In the genomic region with DNA sequence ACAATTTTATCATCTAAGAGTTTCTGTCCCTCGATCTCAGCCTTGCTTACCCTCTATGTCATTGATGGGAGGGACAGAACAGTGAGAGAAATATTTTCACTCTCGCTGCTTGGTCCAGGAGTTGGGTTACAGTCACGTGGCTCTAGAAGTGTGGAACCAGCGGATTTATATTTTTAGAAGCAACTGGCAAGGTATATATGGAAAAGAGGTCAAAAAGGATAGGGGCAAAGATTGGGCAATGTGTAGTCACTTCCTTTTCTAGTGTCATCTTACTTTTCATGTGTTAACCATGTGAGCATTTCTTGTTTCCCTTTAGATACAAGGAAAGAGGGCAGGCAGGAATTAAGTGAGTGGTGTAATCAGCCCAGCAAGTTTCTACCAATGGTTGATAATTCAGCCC, we compare ENCODE assay signal across 2 cellular contexts.
A peak's percentile ranks its signal among the peaks of the same experiment; 100 is the strongest.
TF ChIP-seq lines count a peak whose summit lies in the region.

No MANE protein-coding gene starts in this region.

TF ChIP-seq in IMR-90, 13 proteins besides CTCF, POLR2A, EP300 and RAD21:
- TF ChIP-seq BHLHE40 (IDR thresholded peaks at IDR 0.05; ENCODE audit: low read depth, low read length) (no peak), CEBPB (IDR thresholded peaks at IDR 0.05; ENCODE audit: low read depth, low read length) (peak; percentile 45; the same call in 1 of the 2 replicates)

TF ChIP-seq in K562, 482 proteins besides CTCF, POLR2A, EP300 and RAD21 (continues in another document):
- TF ChIP-seq, protein P1, sequence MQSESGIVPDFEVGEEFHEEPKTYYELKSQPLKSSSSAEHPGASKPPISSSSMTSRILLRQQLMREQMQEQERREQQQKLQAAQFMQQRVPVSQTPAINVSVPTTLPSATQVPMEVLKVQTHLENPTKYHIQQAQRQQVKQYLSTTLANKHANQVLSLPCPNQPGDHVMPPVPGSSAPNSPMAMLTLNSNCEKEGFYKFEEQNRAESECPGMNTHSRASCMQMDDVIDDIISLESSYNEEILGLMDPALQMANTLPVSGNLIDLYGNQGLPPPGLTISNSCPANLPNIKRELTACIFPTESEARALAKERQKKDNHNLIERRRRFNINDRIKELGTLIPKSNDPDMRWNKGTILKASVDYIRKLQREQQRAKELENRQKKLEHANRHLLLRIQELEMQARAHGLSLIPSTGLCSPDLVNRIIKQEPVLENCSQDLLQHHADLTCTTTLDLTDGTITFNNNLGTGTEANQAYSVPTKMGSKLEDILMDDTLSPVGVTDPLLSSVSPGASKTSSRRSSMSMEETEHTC (IDR thresholded peaks at IDR 0.05) = no peak
- TF ChIP-seq, protein P2, sequence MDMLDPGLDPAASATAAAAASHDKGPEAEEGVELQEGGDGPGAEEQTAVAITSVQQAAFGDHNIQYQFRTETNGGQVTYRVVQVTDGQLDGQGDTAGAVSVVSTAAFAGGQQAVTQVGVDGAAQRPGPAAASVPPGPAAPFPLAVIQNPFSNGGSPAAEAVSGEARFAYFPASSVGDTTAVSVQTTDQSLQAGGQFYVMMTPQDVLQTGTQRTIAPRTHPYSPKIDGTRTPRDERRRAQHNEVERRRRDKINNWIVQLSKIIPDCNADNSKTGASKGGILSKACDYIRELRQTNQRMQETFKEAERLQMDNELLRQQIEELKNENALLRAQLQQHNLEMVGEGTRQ (CRISPR knock-in tag; IDR thresholded peaks at IDR 0.05) = peak; percentile 13; the same call in 1 of the 2 replicates
- TF ChIP-seq GTF3C2 (IDR thresholded peaks at IDR 0.05; ENCODE audit: borderline replicate concordance, extremely low read depth, insufficient read length) (no peak), RAD51 (IDR thresholded peaks at IDR 0.05; ENCODE audit: borderline replicate concordance, low read depth) (peak; percentile 50), MED1 (CRISPR knock-in tag; IDR thresholded peaks at IDR 0.05; ENCODE audit: borderline replicate concordance) (no peak), HIVEP1 (CRISPR knock-in tag; IDR thresholded peaks at IDR 0.05) (no peak), EHMT2 (IDR thresholded peaks at IDR 0.05) (no peak), GATAD2A (IDR thresholded peaks at IDR 0.05) (no peak), NBN (IDR thresholded peaks at IDR 0.05; ENCODE audit: low read depth) (no peak), ELK3 (CRISPR knock-in tag; IDR thresholded peaks at IDR 0.05) (no peak), SLC30A9 (CRISPR knock-in tag; IDR thresholded peaks at IDR 0.05) (no peak), CEBPG (CRISPR knock-in tag; IDR thresholded peaks at IDR 0.05) (no peak), CEBPG (tag; conservative IDR thresholded peaks at IDR 0.05 in 1 of 2, IDR thresholded peaks at IDR 0.05 in 1 of 2) (peak; percentile 36 to 51; a peak in 2 of 4 replicates), EWSR1 (IDR thresholded peaks at IDR 0.05; ENCODE audit: borderline replicate concordance, low read depth, partially characterized antibody) (no peak), PCBP1 (IDR thresholded peaks at IDR 0.05; ENCODE audit: low read depth, low read length, poor library complexity, severe bottlenecking) (no peak), XRCC3 (IDR thresholded peaks at IDR 0.05) (no peak), GATA2 (CRISPR knock-in tag; IDR thresholded peaks at IDR 0.05) (no peak), NFE2L1 (tag; IDR thresholded peaks at IDR 0.05; ENCODE audit: borderline replicate concordance, low read depth) (no peak), STAG1 (CRISPR knock-in tag; IDR thresholded peaks at IDR 0.05; ENCODE audit: borderline replicate concordance) (no peak), RBM14 (IDR thresholded peaks at IDR 0.05; ENCODE audit: borderline replicate concordance, insufficient read depth, low read depth, low read length) (no peak), CHD4 (IDR thresholded peaks at IDR 0.05; ENCODE audit: insufficient read depth, insufficient replicate concordance, low read depth, low read length, poor library complexity, severe bottlenecking) (no peak), BRD9 (IDR thresholded peaks at IDR 0.05; ENCODE audit: low read depth, partially characterized antibody) (no peak), BRD4 (IDR thresholded peaks at IDR 0.05) (no peak), ZNF311 (CRISPR knock-in tag; IDR thresholded peaks at IDR 0.05) (no peak), CEBPB (tag; IDR thresholded peaks at IDR 0.05) (peak; percentile 40)
- TF ChIP-seq, protein P3, sequence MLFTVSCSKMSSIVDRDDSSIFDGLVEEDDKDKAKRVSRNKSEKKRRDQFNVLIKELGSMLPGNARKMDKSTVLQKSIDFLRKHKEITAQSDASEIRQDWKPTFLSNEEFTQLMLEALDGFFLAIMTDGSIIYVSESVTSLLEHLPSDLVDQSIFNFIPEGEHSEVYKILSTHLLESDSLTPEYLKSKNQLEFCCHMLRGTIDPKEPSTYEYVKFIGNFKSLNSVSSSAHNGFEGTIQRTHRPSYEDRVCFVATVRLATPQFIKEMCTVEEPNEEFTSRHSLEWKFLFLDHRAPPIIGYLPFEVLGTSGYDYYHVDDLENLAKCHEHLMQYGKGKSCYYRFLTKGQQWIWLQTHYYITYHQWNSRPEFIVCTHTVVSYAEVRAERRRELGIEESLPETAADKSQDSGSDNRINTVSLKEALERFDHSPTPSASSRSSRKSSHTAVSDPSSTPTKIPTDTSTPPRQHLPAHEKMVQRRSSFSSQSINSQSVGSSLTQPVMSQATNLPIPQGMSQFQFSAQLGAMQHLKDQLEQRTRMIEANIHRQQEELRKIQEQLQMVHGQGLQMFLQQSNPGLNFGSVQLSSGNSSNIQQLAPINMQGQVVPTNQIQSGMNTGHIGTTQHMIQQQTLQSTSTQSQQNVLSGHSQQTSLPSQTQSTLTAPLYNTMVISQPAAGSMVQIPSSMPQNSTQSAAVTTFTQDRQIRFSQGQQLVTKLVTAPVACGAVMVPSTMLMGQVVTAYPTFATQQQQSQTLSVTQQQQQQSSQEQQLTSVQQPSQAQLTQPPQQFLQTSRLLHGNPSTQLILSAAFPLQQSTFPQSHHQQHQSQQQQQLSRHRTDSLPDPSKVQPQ (CRISPR knock-in tag; IDR thresholded peaks at IDR 0.05; ENCODE audit: borderline replicate concordance) = no peak
- TF ChIP-seq, protein P4, sequence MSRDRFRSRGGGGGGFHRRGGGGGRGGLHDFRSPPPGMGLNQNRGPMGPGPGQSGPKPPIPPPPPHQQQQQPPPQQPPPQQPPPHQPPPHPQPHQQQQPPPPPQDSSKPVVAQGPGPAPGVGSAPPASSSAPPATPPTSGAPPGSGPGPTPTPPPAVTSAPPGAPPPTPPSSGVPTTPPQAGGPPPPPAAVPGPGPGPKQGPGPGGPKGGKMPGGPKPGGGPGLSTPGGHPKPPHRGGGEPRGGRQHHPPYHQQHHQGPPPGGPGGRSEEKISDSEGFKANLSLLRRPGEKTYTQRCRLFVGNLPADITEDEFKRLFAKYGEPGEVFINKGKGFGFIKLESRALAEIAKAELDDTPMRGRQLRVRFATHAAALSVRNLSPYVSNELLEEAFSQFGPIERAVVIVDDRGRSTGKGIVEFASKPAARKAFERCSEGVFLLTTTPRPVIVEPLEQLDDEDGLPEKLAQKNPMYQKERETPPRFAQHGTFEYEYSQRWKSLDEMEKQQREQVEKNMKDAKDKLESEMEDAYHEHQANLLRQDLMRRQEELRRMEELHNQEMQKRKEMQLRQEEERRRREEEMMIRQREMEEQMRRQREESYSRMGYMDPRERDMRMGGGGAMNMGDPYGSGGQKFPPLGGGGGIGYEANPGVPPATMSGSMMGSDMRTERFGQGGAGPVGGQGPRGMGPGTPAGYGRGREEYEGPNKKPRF (IDR thresholded peaks at IDR 0.05; ENCODE audit: low read depth, low read length) = no peak
- TF ChIP-seq, protein P5, sequence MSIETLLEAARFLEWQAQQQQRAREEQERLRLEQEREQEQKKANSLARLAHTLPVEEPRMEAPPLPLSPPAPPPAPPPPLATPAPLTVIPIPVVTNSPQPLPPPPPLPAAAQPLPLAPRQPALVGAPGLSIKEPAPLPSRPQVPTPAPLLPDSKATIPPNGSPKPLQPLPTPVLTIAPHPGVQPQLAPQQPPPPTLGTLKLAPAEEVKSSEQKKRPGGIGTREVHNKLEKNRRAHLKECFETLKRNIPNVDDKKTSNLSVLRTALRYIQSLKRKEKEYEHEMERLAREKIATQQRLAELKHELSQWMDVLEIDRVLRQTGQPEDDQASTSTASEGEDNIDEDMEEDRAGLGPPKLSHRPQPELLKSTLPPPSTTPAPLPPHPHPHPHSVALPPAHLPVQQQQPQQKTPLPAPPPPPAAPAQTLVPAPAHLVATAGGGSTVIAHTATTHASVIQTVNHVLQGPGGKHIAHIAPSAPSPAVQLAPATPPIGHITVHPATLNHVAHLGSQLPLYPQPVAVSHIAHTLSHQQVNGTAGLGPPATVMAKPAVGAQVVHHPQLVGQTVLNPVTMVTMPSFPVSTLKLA (conservative IDR thresholded peaks at IDR 0.05) = no peak
- TF ChIP-seq, protein P6, sequence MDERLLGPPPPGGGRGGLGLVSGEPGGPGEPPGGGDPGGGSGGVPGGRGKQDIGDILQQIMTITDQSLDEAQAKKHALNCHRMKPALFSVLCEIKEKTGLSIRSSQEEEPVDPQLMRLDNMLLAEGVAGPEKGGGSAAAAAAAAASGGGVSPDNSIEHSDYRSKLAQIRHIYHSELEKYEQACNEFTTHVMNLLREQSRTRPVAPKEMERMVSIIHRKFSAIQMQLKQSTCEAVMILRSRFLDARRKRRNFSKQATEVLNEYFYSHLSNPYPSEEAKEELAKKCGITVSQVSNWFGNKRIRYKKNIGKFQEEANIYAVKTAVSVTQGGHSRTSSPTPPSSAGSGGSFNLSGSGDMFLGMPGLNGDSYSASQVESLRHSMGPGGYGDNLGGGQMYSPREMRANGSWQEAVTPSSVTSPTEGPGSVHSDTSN (CRISPR knock-in tag; IDR thresholded peaks at IDR 0.05; ENCODE audit: low read depth) = no peak
- TF ChIP-seq, protein P6 (tag; conservative IDR thresholded peaks at IDR 0.05; ENCODE audit: low read depth) = no peak
- TF ChIP-seq, protein P7, sequence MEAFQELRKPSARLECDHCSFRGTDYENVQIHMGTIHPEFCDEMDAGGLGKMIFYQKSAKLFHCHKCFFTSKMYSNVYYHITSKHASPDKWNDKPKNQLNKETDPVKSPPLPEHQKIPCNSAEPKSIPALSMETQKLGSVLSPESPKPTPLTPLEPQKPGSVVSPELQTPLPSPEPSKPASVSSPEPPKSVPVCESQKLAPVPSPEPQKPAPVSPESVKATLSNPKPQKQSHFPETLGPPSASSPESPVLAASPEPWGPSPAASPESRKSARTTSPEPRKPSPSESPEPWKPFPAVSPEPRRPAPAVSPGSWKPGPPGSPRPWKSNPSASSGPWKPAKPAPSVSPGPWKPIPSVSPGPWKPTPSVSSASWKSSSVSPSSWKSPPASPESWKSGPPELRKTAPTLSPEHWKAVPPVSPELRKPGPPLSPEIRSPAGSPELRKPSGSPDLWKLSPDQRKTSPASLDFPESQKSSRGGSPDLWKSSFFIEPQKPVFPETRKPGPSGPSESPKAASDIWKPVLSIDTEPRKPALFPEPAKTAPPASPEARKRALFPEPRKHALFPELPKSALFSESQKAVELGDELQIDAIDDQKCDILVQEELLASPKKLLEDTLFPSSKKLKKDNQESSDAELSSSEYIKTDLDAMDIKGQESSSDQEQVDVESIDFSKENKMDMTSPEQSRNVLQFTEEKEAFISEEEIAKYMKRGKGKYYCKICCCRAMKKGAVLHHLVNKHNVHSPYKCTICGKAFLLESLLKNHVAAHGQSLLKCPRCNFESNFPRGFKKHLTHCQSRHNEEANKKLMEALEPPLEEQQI (IDR thresholded peaks at IDR 0.05) = no peak
- TF ChIP-seq, protein P8, sequence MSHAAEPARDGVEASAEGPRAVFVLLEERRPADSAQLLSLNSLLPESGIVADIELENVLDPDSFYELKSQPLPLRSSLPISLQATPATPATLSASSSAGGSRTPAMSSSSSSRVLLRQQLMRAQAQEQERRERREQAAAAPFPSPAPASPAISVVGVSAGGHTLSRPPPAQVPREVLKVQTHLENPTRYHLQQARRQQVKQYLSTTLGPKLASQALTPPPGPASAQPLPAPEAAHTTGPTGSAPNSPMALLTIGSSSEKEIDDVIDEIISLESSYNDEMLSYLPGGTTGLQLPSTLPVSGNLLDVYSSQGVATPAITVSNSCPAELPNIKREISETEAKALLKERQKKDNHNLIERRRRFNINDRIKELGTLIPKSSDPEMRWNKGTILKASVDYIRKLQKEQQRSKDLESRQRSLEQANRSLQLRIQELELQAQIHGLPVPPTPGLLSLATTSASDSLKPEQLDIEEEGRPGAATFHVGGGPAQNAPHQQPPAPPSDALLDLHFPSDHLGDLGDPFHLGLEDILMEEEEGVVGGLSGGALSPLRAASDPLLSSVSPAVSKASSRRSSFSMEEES (CRISPR knock-in tag; IDR thresholded peaks at IDR 0.05) = peak; percentile 20; the same call in 1 of the 2 replicates
